ENCODE assay signal across 32 cellular contexts in the genomic region with DNA sequence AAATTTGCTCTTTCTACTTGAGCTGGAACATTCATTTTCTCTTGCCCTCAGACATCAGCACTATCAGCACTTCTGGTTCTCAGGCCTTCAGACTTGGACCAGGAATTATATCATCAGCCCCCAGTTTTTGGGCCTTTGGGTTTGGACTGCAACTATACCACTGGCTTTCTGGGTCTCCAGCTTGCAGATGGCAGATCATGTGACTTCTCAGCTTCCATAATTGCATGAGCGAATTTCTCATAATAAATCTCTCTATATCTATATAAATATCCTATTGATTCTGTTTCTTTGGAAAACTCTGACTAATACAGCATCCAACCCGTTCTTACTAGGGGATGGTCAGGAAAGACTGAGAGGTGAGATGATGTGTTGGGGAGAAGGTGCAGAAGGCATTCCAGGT.
"Had no signal": no experiment of that assay in that cellular context is flagged by ENCODE, and none has a peak within 500 bp of the region (broad histone marks: within the 10 kb centered on the region; RNA-seq: fewer than 3 reads in every experiment).

No MANE protein-coding gene starts in this region.

- H3K4me3 Mint-ChIP-seq: mesothelial cell of epicardium; natural killer cell; stimulated activated naive B cell treated with anti-CD40 and anti-IgM and Interleukin-4, amounts not matched to agents 10 μg/mL and 1 μg/mL and 100 μg/mL, for 72 hours had no signal

- FAIRE-seq: islet of Langerhans, kidney, pancreas, urothelium cell line had no signal

- DNase-seq: hypothalamus; immature natural killer cell; kidney; left colon; left lung; lower lobe of right lung; mammary epithelial cell; mesendoderm; mucosa of descending colon; natural killer cell; nucleus accumbens; pancreas; posterior cingulate gyrus; retina; right cardiac atrium; stimulated activated CD4-positive, alpha-beta T cell treated with anti-CD3 and anti-CD28 coated beads, Interleukin-12 subunit alpha, Interleukin-12 subunit beta, amount 100 ng/mL, for 4 hours; stimulated activated CD4-positive, alpha-beta T cell treated with anti-CD3 and anti-CD28 coated beads, Interleukin-15, amount 100 ng/mL, for 24 hours; stimulated activated CD4-positive, alpha-beta T cell treated with anti-CD3 and anti-CD28 coated beads, Interleukin-2, amount 100 ng/mL, for 24 hours; stimulated activated CD4-positive, alpha-beta T cell treated with anti-CD3 and anti-CD28 coated beads, Interleukin-4, amount 100 ng/mL, for 1 hour; stimulated activated naive B cell treated with anti-CD40 and anti-IgM and Interleukin-4, amounts not matched to agents 10 μg/mL and 1 μg/mL and 100 μg/mL, for 72 hours; stimulated activated naive CD8-positive, alpha-beta T cell treated with anti-CD3 and anti-CD28 coated beads, Interleukin-15, Interleukin-2, amounts not matched to agents 100 U/mL and 50 U/mL, for 24 hours; stomach; testis; thyroid gland; transverse colon; upper lobe of right lung had no signal

- H3K27me3 Mint-ChIP-seq: stimulated activated naive B cell treated with anti-CD40 and anti-IgM and Interleukin-4, amounts not matched to agents 10 μg/mL and 1 μg/mL and 100 μg/mL, for 72 hours had no signal

- H3K4me3 ChIP-seq: left lung, lower lobe of right lung, mucosa of descending colon, pancreas, prostate gland, skin epidermis, stomach, testis, thyroid gland, transverse colon, upper lobe of right lung had no signal

- ATAC-seq: left colon; left lung; lower lobe of right lung; mucosa of descending colon; natural killer cell; pancreas; right cardiac atrium; sciatic nerve; stimulated activated naive B cell treated with anti-CD40 and anti-IgM and Interleukin-4, amounts not matched to agents 10 μg/mL and 1 μg/mL and 100 μg/mL, for 72 hours; stimulated activated naive CD8-positive, alpha-beta T cell treated with anti-CD3 and anti-CD28 coated beads, Interleukin-15, Interleukin-2, amounts not matched to agents 100 U/mL and 50 U/mL, for 24 hours; upper lobe of right lung had no signal

- H3K9me3 ChIP-seq: left lung, lower lobe of right lung, mucosa of descending colon, pancreas, prostate gland, stomach, testis, thyroid gland, transverse colon, upper lobe of right lung had no signal

- H3K36me3 Mint-ChIP-seq: immature natural killer cell, mesothelial cell of epicardium, natural killer cell had no signal

- H3K27ac ChIP-seq: left lung, lower lobe of right lung, pancreas, prostate gland, skin epidermis, stomach, testis, transverse colon, upper lobe of right lung had no signal

- H3K27ac Mint-ChIP-seq: mesothelial cell of epicardium; natural killer cell; stimulated activated naive B cell treated with anti-CD40 and anti-IgM and Interleukin-4, amounts not matched to agents 10 μg/mL and 1 μg/mL and 100 μg/mL, for 72 hours had no signal

- H3K4me1 ChIP-seq: pancreas, prostate gland, stomach, testis, upper lobe of right lung had no signal

- H3K27me3 ChIP-seq: left lung, pancreas, stomach, testis, thyroid gland, transverse colon, upper lobe of right lung had no signal

- H3K9me3 Mint-ChIP-seq: mesothelial cell of epicardium had no signal

- H3K36me3 ChIP-seq: left lung, lower lobe of right lung, pancreas, prostate gland, stomach, thyroid gland, transverse colon, upper lobe of right lung had no signal
